Comparison of ENCODE assay signal across 8 cellular contexts in the genomic region with DNA sequence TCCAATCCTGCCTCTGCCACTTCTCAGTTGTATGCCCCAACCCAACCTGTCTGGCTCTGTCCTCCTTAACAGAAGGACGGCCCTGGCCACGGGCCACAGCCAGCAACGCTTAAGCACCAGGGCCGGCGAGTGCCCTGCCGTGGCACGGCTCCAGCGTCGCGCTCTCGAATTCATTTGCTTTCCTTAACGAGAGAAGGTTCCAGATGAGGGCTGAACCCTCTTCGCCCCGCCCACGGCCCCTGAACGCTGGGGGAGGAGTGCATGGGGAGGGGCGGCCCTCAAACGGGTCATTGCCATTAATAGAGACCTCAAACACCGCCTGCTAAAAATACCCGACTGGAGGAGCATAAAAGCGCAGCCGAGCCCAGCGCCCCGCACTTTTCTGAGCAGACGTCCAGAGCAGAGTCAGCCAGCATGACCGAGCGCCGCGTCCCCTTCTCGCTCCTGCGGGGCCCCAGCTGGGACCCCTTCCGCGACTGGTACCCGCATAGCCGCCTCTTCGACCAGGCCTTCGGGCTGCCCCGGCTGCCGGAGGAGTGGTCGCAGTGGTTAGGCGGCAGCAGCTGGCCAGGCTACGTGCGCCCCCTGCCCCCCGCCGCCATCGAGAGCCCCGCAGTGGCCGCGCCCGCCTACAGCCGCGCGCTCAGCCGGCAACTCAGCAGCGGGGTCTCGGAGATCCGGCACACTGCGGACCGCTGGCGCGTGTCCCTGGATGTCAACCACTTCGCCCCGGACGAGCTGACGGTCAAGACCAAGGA. TPM values are rescaled to one million over a fixed set of nuclear protein-coding genes. Genes with fewer than 3 reads are reported as not detected.
A peak's percentile ranks its signal among the peaks of the same experiment; 100 is the strongest.
DNase-seq lines count a peak whose midpoint lies in the region; ATAC-seq and TF ChIP-seq lines count a peak whose summit lies in the region.

A gene (plus strand): TSS at position 375 of the 758 bp plus-strand sequence. CDS start 40 bp downstream, at position 415.

- no peak for TF ChIP-seq CTCF in brain (conservative IDR thresholded peaks at IDR 0.05)

- H3K36me3 Mint-ChIP-seq in brain, result no peaks in the 10 kb centered on the region

- peaks cover 42% of the 10 kb centered on the region for H3K4me1 Mint-ChIP-seq in brain

- peak; percentile 81 for DNase-seq in GF-D8 (lab: John Stamatoyannopoulos, UW)
- DNase-seq in NCI-H187 treated with DMSO at 0.1 percent for 48 hours (lab: John Stamatoyannopoulos, UW), result peak; percentile 53
- DNase-seq in T-helper 9 cell, result peak; percentile 54
- DNase-seq in hypothalamus (lab: John Stamatoyannopoulos, UW), result peak in 50 of 51 donors; percentile 24 to 92 (median 74)
- DNase-seq in renal cortical epithelial cell (ENCODE audit: low read depth), result peak; percentile 74

- ATAC-seq in HG02610 (IDR thresholded peaks at IDR 0.05; ENCODE audit: unreplicated experiment) (peak; percentile 50), GM19467 (IDR thresholded peaks at IDR 0.05; ENCODE audit: unreplicated experiment) (no peak)

- H3K9me3 Mint-ChIP-seq in brain, result peaks cover 0 to 7% (median 0%) of the 10 kb centered on the region in 5 experiments

- peak within 1 kb of the TSS; percentile 93 to 100 (median 97) for H3K27ac Mint-ChIP-seq in brain

- peak within 1 kb of the TSS; percentile 86 to 92 (median 91) for H3K4me3 Mint-ChIP-seq in brain

- peaks cover 6% of the 10 kb centered on the region for H3K27me3 Mint-ChIP-seq in brain

RNA-seq across cellular contexts. Expression of the gene that starts here (rescaled TPM):
- 404 TPM for polyA plus RNA-seq in brain (ENCODE audit: insufficient read depth, low read depth, low replicate concordance)
- total RNA-seq in renal cortical epithelial cell, result 48.8 and 104 TPM in 2 replicates
